In the genomic region with DNA sequence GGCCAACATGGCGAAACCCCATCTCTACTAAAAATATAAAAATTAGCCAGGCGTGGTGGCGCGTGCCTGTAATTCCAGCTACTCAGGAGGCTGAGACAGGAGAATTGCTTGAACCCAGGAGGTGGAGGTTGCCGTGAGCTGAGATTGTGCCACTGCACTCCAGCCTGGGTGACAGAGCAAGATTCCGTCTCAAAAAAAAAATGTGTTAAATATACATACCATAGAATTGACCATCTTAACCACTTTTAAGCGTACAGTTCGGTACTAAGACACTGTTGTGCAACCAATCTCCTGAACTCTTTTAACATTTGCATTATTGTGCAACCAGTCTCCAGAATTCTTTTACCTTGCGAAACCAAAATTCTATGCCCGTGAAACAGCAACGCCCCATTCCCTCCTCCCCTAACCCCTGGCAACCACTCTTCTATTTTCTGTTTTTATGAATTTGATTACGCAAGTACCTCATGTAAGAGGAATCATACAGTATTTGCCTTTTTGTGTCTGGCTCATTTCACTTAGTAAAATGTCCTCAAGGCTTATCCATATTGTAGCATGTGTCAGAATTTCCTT, we compare ENCODE assay signal across 8 cellular contexts. TPM values are rescaled to one million over a fixed set of nuclear protein-coding genes. Genes with fewer than 3 reads are reported as not detected.
DNase-seq lines count a peak whose midpoint lies in the region; ATAC-seq and TF ChIP-seq lines count a peak whose summit lies in the region.
"Not testable (repeated sequence)": the region's sequence is repeated elsewhere in the genome, so short reads cannot be mapped to it uniquely, and the experiment has no call there.

No MANE protein-coding gene starts in this region.

- peak; percentile 92 for DNase-seq in AG04449 (ENCODE audit: low read depth, low spot score)
- not testable (repeated sequence) for DNase-seq in HCT116 (ENCODE audit: low read depth, low spot score); coronary artery (ENCODE audit: low spot score); Right ventricle myocardium inferior (ENCODE audit: missing footprints)
- DNase-seq in NCI-H2196 (lab: John Stamatoyannopoulos, UW; ENCODE audit: unreplicated experiment), result peak; percentile 15
- DNase-seq in SW480 (ENCODE audit: low spot score), result peak; percentile 42
- peak; percentile 54 for DNase-seq in mucosa of gallbladder (ENCODE audit: low spot score)

- H3K27ac ChIP-seq in HCT116 (ENCODE audit: low read depth, low read length) (peak overlapping the region; percentile 83), coronary artery (peak overlapping the region; percentile 55 to 87), skin epidermis (peak overlapping the region in 19 of 21 experiments; percentile 72 to 93 (median 85))

- RAD21 ChIA-PET in HCT116 (lab: Charles Lee; ENCODE audit: low non-redundant PET in 1 of 2, low total read pairs in 2 of 2, uncharacterized antibody in 2 of 2, unreplicated experiment in 2 of 2), result not testable (repeated sequence)

- H3K27me3 ChIP-seq in HCT116 (ENCODE audit: insufficient read depth, low read length), result not testable (repeated sequence)

- BruUV-seq in HCT116 (replicated peaks; lab: Mats Ljungman, UMichigan), result not testable (repeated sequence)

- CTCF ChIA-PET in AG04449 (lab: Yijun Ruan, JAX), result interaction anchor here (1.3 kb wide), 1 partner anchor 12 kb away, joined by 4 read pairs; no protein-coding TSS in a partner anchor
- CTCF ChIA-PET in HCT116 (lab: Charles Lee), result not testable (repeated sequence)

- intact Hi-C loops in HCT116 (cut with micrococcal nuclease); Right ventricle myocardium inferior (cut with DNase I): not testable (repeated sequence)

- H3K79me2 ChIP-seq in HCT116 (ENCODE audit: insufficient read depth, low read length), result not testable (repeated sequence)

- H4K20me1 ChIP-seq in HCT116 (ENCODE audit: insufficient read depth), result not testable (repeated sequence)

- POLR2A ChIA-PET in AG04449 (lab: Yijun Ruan, JAX), result interaction anchor here (1.2 kb wide), 1 partner anchor 12 kb away, joined by 4 read pairs; no protein-coding TSS in a partner anchor
- POLR2A ChIA-PET in HCT116 (lab: Charles Lee), result not testable (repeated sequence)

- H3K9me3 ChIP-seq in HCT116 (ENCODE audit: control insufficient read depth in 1 of 2, insufficient read depth in 1 of 2, low read depth in 1 of 2, low read length in 2 of 2), result not testable (repeated sequence)

- H3K4me2 ChIP-seq in HCT116 (ENCODE audit: low read length), result peak overlapping the region; percentile 96

- not testable (repeated sequence) for H3K9me2 ChIP-seq in HCT116 (ENCODE audit: insufficient read depth)

- not testable (repeated sequence) for TF ChIP-seq RAD21 in HCT116 (IDR thresholded peaks at IDR 0.05; ENCODE audit: low read depth)

- TF ChIP-seq CTCF in AG04449 (IDR thresholded peaks at IDR 0.05; ENCODE audit: insufficient read depth, low read length, missing control alignments); HCT116 (IDR thresholded peaks at IDR 0.05 in 2 of 3, conservative IDR thresholded peaks at IDR 0.05 in 1 of 3; ENCODE audit: borderline replicate concordance in 1 of 3, insufficient read depth in 1 of 3, low read depth in 2 of 3, low read length in 2 of 3); coronary artery (IDR thresholded peaks at IDR 0.05): not testable (repeated sequence)

- not testable (repeated sequence) for H3K4me3 ChIP-seq in AG04449 (ENCODE audit: low read depth, low read length); coronary artery; skin epidermis
- H3K4me3 ChIP-seq in HCT116 (replicated peaks in 1 of 2; ENCODE audit: low read depth in 1 of 2, low read length in 2 of 2), result peak overlapping the region in 1 of 2 experiments; percentile 49; a peak in 1 of 4 replicates

- ATAC-seq in HCT116, result not testable (repeated sequence)
- peak; percentile 78 for ATAC-seq in Right ventricle myocardium inferior

- not testable (repeated sequence) for TF ChIP-seq POLR2A in HCT116 (IDR thresholded peaks at IDR 0.05; ENCODE audit: borderline replicate concordance, extremely low read depth, insufficient read depth, insufficient read length)

- H3K36me3 ChIP-seq in HCT116 (ENCODE audit: control insufficient read depth in 1 of 2, insufficient read depth in 2 of 2, low read length in 2 of 2), result not testable (repeated sequence)

- H3K9ac ChIP-seq in HCT116 (ENCODE audit: low read length), result peak overlapping the region; percentile 67

- H2AFZ ChIP-seq in HCT116 (ENCODE audit: low read depth, low read length, poor library complexity, severe bottlenecking), result not testable (repeated sequence)

- peaks cover 76 to 86% of the 10 kb centered on the region in 2 experiments for H3K4me1 ChIP-seq in HCT116 (ENCODE audit: control insufficient read depth in 1 of 2, insufficient read depth in 2 of 2, low read length in 2 of 2)

TF ChIP-seq in HCT116, 20 proteins besides CTCF, POLR2A, EP300 and RAD21:
- TF ChIP-seq SP1 (IDR thresholded peaks at IDR 0.05; ENCODE audit: low read depth) (peak; percentile 44; the same call in 1 of the 2 replicates), JUND (IDR thresholded peaks at IDR 0.05) (peak; percentile 12; the same call in 1 of the 2 replicates), CEBPB (IDR thresholded peaks at IDR 0.05; ENCODE audit: low read depth) (peak; percentile 98)
- TF ChIP-seq, protein P1, sequence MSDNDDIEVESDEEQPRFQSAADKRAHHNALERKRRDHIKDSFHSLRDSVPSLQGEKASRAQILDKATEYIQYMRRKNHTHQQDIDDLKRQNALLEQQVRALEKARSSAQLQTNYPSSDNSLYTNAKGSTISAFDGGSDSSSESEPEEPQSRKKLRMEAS (IDR thresholded peaks at IDR 0.05), result 0 out of 2 replicates have a peak, but pooled peaks have one; percentile 33
TF ChIP-seq in HCT116: peak in this region for 4; not testable (repeated sequence) for 16.

RNA-seq across cellular contexts. Expression of a gene that starts 26.1 kb away (rescaled TPM):
- total RNA-seq in HCT116 (2021; ENCODE audit: unreplicated experiment), result 17.7 TPM
- 15.1 and 15.3 TPM in 2 replicates for polyA plus RNA-seq in HCT116 (2012)
- 9.8 TPM for total RNA-seq in Right ventricle myocardium inferior
- total RNA-seq in mucosa of gallbladder, result 29.3 TPM

RNA-seq across cellular contexts. Expression of a gene that starts 51.5 kb away (rescaled TPM):
- total RNA-seq in HCT116 (2021; ENCODE audit: unreplicated experiment) (73.9 TPM), Right ventricle myocardium inferior (66.1 TPM), mucosa of gallbladder (78.9 TPM)
- 57.7 and 60.5 TPM in 2 replicates for polyA plus RNA-seq in HCT116 (2012)
